ENCODE assay signal across 8 cellular contexts in genomic region chr16:67055712-67056487, GRCh38. TPM values are rescaled to one million over a fixed set of nuclear protein-coding genes. Genes with fewer than 3 reads are reported as not detected.
DNase-seq lines count a peak whose midpoint lies in the region; ATAC-seq lines count a peak whose summit lies in the region.

No MANE protein-coding gene starts in this region.

- H3K9me3 ChIP-seq in MG63 = no peaks in the 10 kb centered on the region

- no peak overlapping the region for H3K4me3 Mint-ChIP-seq in central memory CD8-positive, alpha-beta T cell

- H3K27me3 ChIP-seq in MG63 = no peaks in the 10 kb centered on the region

- peaks cover 49% of the 10 kb centered on the region for H3K4me1 Mint-ChIP-seq in central memory CD8-positive, alpha-beta T cell

- H3K36me3 Mint-ChIP-seq in central memory CD8-positive, alpha-beta T cell (ENCODE audit: insufficient read depth) = peaks cover 19% of the 10 kb centered on the region

- H3K4me3 ChIP-seq in MG63 = no peak overlapping the region
- no peak overlapping the region for H3K4me3 ChIP-seq in skeletal muscle cell (ENCODE audit: low read depth, low read length)

- ATAC-seq in central memory CD8-positive, alpha-beta T cell (replicated peaks; ENCODE audit: extremely low read depth, poor library complexity, severe bottlenecking) = no peak
- ATAC-seq in HG03159 (IDR thresholded peaks at IDR 0.05; ENCODE audit: unreplicated experiment) (no peak), HG02623 (IDR thresholded peaks at IDR 0.05; ENCODE audit: unreplicated experiment) (no peak)

- H3K36me3 ChIP-seq in MG63 = peaks cover 8% of the 10 kb centered on the region

- H3K27ac Mint-ChIP-seq in central memory CD8-positive, alpha-beta T cell (ENCODE audit: low read depth) = peak overlapping the region; percentile 93

- no peaks in the 10 kb centered on the region for H3K9me3 Mint-ChIP-seq in central memory CD8-positive, alpha-beta T cell

- DNase-seq in NOMO-1 treated with DMSO at 0.1 percent for 48 hours (lab: John Stamatoyannopoulos, UW; ENCODE audit: unreplicated experiment) = peak; percentile 3
- no peak for DNase-seq in NOMO-1 treated with dmso at 0.1 percent for 144 hours (lab: John Stamatoyannopoulos, UW; ENCODE audit: unreplicated experiment)
- DNase-seq in MG63 = peak; percentile 50
- no peak for DNase-seq in central memory CD8-positive, alpha-beta T cell (ENCODE audit: low spot score in 2 of 2)
- peak; percentile 94 for DNase-seq in skeletal muscle cell (ENCODE audit: low read depth)
- DNase-seq in NCI-H1417 treated with DMSO at 0.1 percent for 48 hours (lab: John Stamatoyannopoulos, UW) = no peak

- no peaks in the 10 kb centered on the region for H3K27me3 Mint-ChIP-seq in central memory CD8-positive, alpha-beta T cell

RNA-seq across cellular contexts. Expression of gene CBFB, which starts 27.0 kb away (rescaled TPM):
- total RNA-seq in MG63 (2014; rRNA removed; shearing (Covaris generic); ENCODE audit: low replicate concordance) = 15.8 and 22.5 TPM in 2 replicates

RNA-seq across cellular contexts. Expression of gene PHAF1, which starts 53.8 kb away (rescaled TPM):
- 5.6 and 18.9 TPM in 2 replicates for total RNA-seq in MG63 (2014; rRNA removed; shearing (Covaris generic); ENCODE audit: low replicate concordance)

Comparison
In these comparisons a context has a peak if more than half of its experiments do, and no peak if none do; other contexts are left out.
1. DNase-seq: peak in NOMO-1 treated with DMSO at 0.1 percent for 48 hours (single experiment), MG63 (single experiment) and skeletal muscle cell (single experiment); none in NOMO-1 treated with dmso at 0.1 percent for 144 hours (single experiment), central memory CD8-positive, alpha-beta T cell (0 of 2) and NCI-H1417 treated with DMSO at 0.1 percent for 48 hours (single experiment).